ENCODE assay signal across 9 cellular contexts in genomic region chr3:112514527-112515128, GRCh38. TPM values are rescaled to one million over a fixed set of nuclear protein-coding genes. Genes with fewer than 3 reads are reported as not detected.
DNase-seq lines count a peak whose midpoint lies in the region; ATAC-seq and TF ChIP-seq lines count a peak whose summit lies in the region.
"Had no signal": no experiment of that assay in that cellular context is flagged by ENCODE, and none has a peak within 500 bp of the region (broad histone marks: within the 10 kb centered on the region; RNA-seq: fewer than 3 reads in every experiment).

No MANE protein-coding gene starts in this region.

- H3K9me3 Mint-ChIP-seq in activated CD8-positive, alpha-beta T cell treated with anti-CD3 and anti-CD28 coated beads, Interleukin-2, amount 10 ng/mL, durations not matched to agents 7 days and 5 days (ENCODE audit: insufficient read depth), result peaks cover 14% of the 10 kb centered on the region

- no peak overlapping the region for H3K4me3 Mint-ChIP-seq in activated CD8-positive, alpha-beta T cell treated with anti-CD3 and anti-CD28 coated beads, Interleukin-2, amount 10 ng/mL, durations not matched to agents 7 days and 5 days

- TF ChIP-seq CTCF in GM10266 (IDR thresholded peaks at IDR 0.05; ENCODE audit: control insufficient read depth, insufficient read depth, low read depth, missing control alignments) (no peak), coronary artery (IDR thresholded peaks at IDR 0.05) (no peak)

- H3K27ac ChIP-seq in coronary artery, result no peak overlapping the region

- H3K27me3 Mint-ChIP-seq in activated CD8-positive, alpha-beta T cell treated with anti-CD3 and anti-CD28 coated beads, Interleukin-2, amount 10 ng/mL, durations not matched to agents 7 days and 5 days (ENCODE audit: low read depth), result no peaks in the 10 kb centered on the region

- peaks cover 22% of the 10 kb centered on the region for H3K4me1 Mint-ChIP-seq in activated CD8-positive, alpha-beta T cell treated with anti-CD3 and anti-CD28 coated beads, Interleukin-2, amount 10 ng/mL, durations not matched to agents 7 days and 5 days (ENCODE audit: low read depth)

- peaks cover 13% of the 10 kb centered on the region for H3K36me3 Mint-ChIP-seq in activated CD8-positive, alpha-beta T cell treated with anti-CD3 and anti-CD28 coated beads, Interleukin-2, amount 10 ng/mL, durations not matched to agents 7 days and 5 days (ENCODE audit: low read depth)

- DNase-seq in GM10266 (ENCODE audit: extremely low spot score) (peak; percentile 59), NCI-H146 (lab: John Stamatoyannopoulos, UW) (no peak), coronary artery (ENCODE audit: low spot score) (no peak)
- DNase-seq in activated CD8-positive, alpha-beta T cell treated with anti-CD3 and anti-CD28 coated beads, Interleukin-2, amount 10 ng/mL, durations not matched to agents 7 days and 5 days, result peak; percentile 46
- no peak for DNase-seq in effector CD8-positive, alpha-beta T cell (lab: John Stamatoyannopoulos, UW)
- no peak for DNase-seq in stimulated activated CD4-positive, alpha-beta T cell treated with anti-CD3 and anti-CD28 coated beads, Interleukin-4, amount 100 ng/mL, for 1 hour

- CTCF ChIA-PET in activated CD8-positive, alpha-beta T cell treated with anti-CD3 and anti-CD28 coated beads, Interleukin-2, amount 10 ng/mL, durations not matched to agents 7 days and 5 days (lab: Charles Lee), result interaction anchor here (0.6 to 2.9 kb wide), 10 partner anchors 11 to 404 kb away, joined by 3 to 16 read pairs (median 4); partner anchors contain the start of genes CD200 and SLC9C1

- peak; percentile 100 for ATAC-seq in GM19395 (IDR thresholded peaks at IDR 0.05; ENCODE audit: unreplicated experiment)
- ATAC-seq in HG03045 (IDR thresholded peaks at IDR 0.05; ENCODE audit: unreplicated experiment), result peak; percentile 99
- ATAC-seq in activated CD8-positive, alpha-beta T cell treated with anti-CD3 and anti-CD28 coated beads, Interleukin-2, amount 10 ng/mL, durations not matched to agents 7 days and 5 days, result peak; percentile 84
- ATAC-seq: sciatic nerve had no signal

- H3K27ac Mint-ChIP-seq in activated CD8-positive, alpha-beta T cell treated with anti-CD3 and anti-CD28 coated beads, Interleukin-2, amount 10 ng/mL, durations not matched to agents 7 days and 5 days, result no peak overlapping the region

- POLR2A ChIA-PET in activated CD8-positive, alpha-beta T cell treated with anti-CD3 and anti-CD28 coated beads, Interleukin-2, amount 10 ng/mL, durations not matched to agents 7 days and 5 days (lab: Charles Lee), result interaction anchor here (0.5 kb wide), 1 partner anchor 215 kb away, joined by 3 read pairs; no protein-coding TSS in a partner anchor

- no peak overlapping the region for H3K4me3 ChIP-seq in coronary artery

RNA-seq across cellular contexts. Expression of gene BTLA, which starts 15.4 kb away (rescaled TPM):
- 10 to 100 TPM; 22.3 to 26.0 TPM for total RNA-seq in activated CD8-positive, alpha-beta T cell treated with anti-CD3 and anti-CD28 coated beads, Interleukin-2, amount 10 ng/mL, durations not matched to agents 7 days and 5 days

RNA-seq across cellular contexts. Expression of gene ATG3, which starts 47.1 kb away (rescaled TPM):
- 10 to 100 TPM; 74.6 to 76.2 TPM for total RNA-seq in activated CD8-positive, alpha-beta T cell treated with anti-CD3 and anti-CD28 coated beads, Interleukin-2, amount 10 ng/mL, durations not matched to agents 7 days and 5 days

RNA-seq across cellular contexts. Expression of gene SLC35A5, which starts 47.2 kb away (rescaled TPM):
- total RNA-seq in activated CD8-positive, alpha-beta T cell treated with anti-CD3 and anti-CD28 coated beads, Interleukin-2, amount 10 ng/mL, durations not matched to agents 7 days and 5 days, result 10 to 100 TPM; 20.5 to 21.0 TPM

Comparison
In these comparisons a context has a peak if more than half of its experiments do, and no peak if none do; other contexts are left out.
1. DNase-seq: peak in GM10266 (single experiment) and activated CD8-positive, alpha-beta T cell treated with anti-CD3 and anti-CD28 coated beads, Interleukin-2, amount 10 ng/mL, durations not matched to agents 7 days and 5 days (single experiment); none in effector CD8-positive, alpha-beta T cell (single experiment), stimulated activated CD4-positive, alpha-beta T cell treated with anti-CD3 and anti-CD28 coated beads, Interleukin-4, amount 100 ng/mL, for 1 hour (single experiment), NCI-H146 (single experiment) and coronary artery (single experiment).
2. Peak in every context shown above with its lines, with median percentiles within 50 percentile points of each other: ATAC-seq.